ENCODE assay signal across 8 cellular contexts in the genomic region with DNA sequence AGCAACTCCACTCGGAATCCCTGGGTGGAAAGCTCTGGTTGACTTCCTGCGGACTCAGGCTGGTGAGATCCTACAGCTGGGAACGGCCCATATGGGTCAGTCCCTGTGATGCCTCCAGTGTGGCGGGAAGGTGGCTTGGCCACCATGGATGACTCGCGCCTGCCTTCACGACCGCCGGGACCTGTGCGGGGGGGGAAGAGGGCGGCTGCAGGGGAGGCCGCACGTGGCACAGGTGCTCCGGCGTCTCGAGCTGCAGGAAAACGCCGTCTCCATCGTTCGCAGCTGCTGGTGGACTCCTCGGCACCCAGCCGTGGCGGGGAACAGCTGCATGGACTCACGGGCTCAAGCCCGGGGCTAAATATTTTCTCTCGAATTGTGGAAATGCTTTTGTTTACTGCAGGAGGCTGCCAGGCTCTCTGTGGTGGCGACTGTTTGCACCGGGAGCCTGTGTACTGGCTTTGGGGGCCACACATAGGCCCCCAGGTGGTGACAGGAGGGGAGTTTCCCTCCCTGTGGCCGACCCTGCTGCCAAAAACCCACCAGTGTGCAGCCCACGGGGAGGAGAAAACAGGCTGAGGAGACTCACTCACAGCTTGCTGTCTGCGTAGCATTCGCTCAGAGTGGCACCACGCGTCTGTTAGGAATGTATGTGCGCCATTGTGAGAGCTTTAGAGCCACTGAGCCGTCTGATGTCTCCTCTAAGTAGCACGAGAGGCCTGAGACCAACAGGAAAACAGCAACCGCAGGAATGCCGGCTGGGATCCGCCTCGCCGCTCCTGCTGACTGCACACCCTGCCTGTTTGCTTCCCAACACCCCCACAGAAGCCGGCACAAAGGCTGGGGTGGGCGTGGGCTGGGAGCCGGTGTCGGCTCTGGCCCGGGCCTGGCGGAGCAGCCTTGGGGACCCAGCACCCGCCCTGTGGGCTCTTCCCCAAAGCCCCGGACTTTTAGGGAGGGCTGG.
DNase-seq lines count a peak whose midpoint lies in the region; ATAC-seq, FAIRE-seq and TF ChIP-seq lines count a peak whose summit lies in the region.

No MANE protein-coding gene starts in this region.

- intact Hi-C loops in mucosa of descending colon (cut with DNase I, micrococcal nuclease), result no loop called here

- 89% methylated on average over 3 of the region's 50 CpGs; no CpG with 5 or more reads in 1 of the 2 donors for WGBS in gastroesophageal sphincter (ENCODE audit: low coverage in 1 of 2), 2 donors

- no peak for TF ChIP-seq CTCF in mucosa of descending colon (IDR thresholded peaks at IDR 0.05)
- TF ChIP-seq CTCF in gastroesophageal sphincter (IDR thresholded peaks at IDR 0.05), result no peak

- DNase-seq in AG08396 (ENCODE audit: low spot score) (peak; percentile 91), HTR-8/SVneo (ENCODE audit: insufficient read length, low spot score) (peak; percentile 67), dermis blood vessel endothelial cell (peak; percentile 96), mucosa of descending colon (peak; percentile 17 to 42 (median 28)), midbrain (lab: John Stamatoyannopoulos, UW) (no peak), NAMALWA (ENCODE audit: low spot score) (no peak)

- no peak for TF ChIP-seq EP300 in gastroesophageal sphincter (IDR thresholded peaks at IDR 0.05)

- FAIRE-seq in HTR-8/SVneo (lab: Jason Lieb, UNC), result no peak

- H3K36me3 ChIP-seq in mucosa of descending colon (ENCODE audit: low read depth) (no peaks in the 10 kb centered on the region), gastroesophageal sphincter (peaks cover 0 to 72% of the 10 kb centered on the region in 2 donors)

- H3K4me3 ChIP-seq in mucosa of descending colon, result no peak overlapping the region
- H3K4me3 ChIP-seq in gastroesophageal sphincter, result peak overlapping the region in 1 of 2 donors; percentile 2

- H3K9me3 ChIP-seq in mucosa of descending colon (no peaks in the 10 kb centered on the region), gastroesophageal sphincter (no peaks in the 10 kb centered on the region)

- ATAC-seq in mucosa of descending colon (peak; percentile 30), gastroesophageal sphincter (no peak), GM21737 (IDR thresholded peaks at IDR 0.05; ENCODE audit: unreplicated experiment) (no peak)

- H3K27ac ChIP-seq in gastroesophageal sphincter, result peak overlapping the region in 1 of 4 donors; percentile 30

- no peaks in the 10 kb centered on the region for H3K27me3 ChIP-seq in gastroesophageal sphincter

- TF ChIP-seq POLR2A in gastroesophageal sphincter (IDR thresholded peaks at IDR 0.05), result no peak

- H3K4me1 ChIP-seq in mucosa of descending colon (ENCODE audit: low read depth) (no peaks in the 10 kb centered on the region), gastroesophageal sphincter (peaks cover 0 to 25% (median 3%) of the 10 kb centered on the region in 3 donors)

Comparison
In these comparisons a context has a peak if more than half of its experiments do, and no peak if none do; other contexts are left out.
1. DNase-seq: peak in AG08396 (single experiment), HTR-8/SVneo (single experiment), dermis blood vessel endothelial cell (single experiment) and mucosa of descending colon (3 of 3); none in midbrain (single experiment) and NAMALWA (single experiment).